ENCODE assay signal across 1 cellular context in the genomic region with DNA sequence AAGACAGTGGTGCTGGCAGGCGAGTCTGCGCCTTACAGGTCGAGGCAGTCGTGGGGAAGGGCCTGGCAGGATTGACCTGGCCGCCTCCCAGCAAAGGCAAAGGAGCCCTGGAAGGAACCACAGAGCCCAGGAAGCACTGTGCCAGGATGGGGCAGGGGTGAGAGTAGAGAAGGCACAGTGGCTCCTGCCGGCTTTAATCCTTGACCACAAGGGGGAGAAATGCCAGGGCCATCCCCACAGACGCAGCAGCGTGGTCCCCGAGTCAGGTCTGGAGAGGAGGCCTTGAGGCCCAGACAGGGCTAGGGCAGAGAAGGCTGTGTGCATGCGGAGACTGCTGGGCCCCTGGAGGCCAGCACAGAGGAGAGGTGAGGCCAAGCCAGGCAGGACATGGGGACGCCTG.
TF ChIP-seq lines count a peak whose summit lies in the region.

No MANE protein-coding gene starts in this region.

TF ChIP-seq in HepG2, 621 proteins besides CTCF, POLR2A, EP300 and RAD21 (continued from another document and continues in another):
- TF ChIP-seq, protein P1, sequence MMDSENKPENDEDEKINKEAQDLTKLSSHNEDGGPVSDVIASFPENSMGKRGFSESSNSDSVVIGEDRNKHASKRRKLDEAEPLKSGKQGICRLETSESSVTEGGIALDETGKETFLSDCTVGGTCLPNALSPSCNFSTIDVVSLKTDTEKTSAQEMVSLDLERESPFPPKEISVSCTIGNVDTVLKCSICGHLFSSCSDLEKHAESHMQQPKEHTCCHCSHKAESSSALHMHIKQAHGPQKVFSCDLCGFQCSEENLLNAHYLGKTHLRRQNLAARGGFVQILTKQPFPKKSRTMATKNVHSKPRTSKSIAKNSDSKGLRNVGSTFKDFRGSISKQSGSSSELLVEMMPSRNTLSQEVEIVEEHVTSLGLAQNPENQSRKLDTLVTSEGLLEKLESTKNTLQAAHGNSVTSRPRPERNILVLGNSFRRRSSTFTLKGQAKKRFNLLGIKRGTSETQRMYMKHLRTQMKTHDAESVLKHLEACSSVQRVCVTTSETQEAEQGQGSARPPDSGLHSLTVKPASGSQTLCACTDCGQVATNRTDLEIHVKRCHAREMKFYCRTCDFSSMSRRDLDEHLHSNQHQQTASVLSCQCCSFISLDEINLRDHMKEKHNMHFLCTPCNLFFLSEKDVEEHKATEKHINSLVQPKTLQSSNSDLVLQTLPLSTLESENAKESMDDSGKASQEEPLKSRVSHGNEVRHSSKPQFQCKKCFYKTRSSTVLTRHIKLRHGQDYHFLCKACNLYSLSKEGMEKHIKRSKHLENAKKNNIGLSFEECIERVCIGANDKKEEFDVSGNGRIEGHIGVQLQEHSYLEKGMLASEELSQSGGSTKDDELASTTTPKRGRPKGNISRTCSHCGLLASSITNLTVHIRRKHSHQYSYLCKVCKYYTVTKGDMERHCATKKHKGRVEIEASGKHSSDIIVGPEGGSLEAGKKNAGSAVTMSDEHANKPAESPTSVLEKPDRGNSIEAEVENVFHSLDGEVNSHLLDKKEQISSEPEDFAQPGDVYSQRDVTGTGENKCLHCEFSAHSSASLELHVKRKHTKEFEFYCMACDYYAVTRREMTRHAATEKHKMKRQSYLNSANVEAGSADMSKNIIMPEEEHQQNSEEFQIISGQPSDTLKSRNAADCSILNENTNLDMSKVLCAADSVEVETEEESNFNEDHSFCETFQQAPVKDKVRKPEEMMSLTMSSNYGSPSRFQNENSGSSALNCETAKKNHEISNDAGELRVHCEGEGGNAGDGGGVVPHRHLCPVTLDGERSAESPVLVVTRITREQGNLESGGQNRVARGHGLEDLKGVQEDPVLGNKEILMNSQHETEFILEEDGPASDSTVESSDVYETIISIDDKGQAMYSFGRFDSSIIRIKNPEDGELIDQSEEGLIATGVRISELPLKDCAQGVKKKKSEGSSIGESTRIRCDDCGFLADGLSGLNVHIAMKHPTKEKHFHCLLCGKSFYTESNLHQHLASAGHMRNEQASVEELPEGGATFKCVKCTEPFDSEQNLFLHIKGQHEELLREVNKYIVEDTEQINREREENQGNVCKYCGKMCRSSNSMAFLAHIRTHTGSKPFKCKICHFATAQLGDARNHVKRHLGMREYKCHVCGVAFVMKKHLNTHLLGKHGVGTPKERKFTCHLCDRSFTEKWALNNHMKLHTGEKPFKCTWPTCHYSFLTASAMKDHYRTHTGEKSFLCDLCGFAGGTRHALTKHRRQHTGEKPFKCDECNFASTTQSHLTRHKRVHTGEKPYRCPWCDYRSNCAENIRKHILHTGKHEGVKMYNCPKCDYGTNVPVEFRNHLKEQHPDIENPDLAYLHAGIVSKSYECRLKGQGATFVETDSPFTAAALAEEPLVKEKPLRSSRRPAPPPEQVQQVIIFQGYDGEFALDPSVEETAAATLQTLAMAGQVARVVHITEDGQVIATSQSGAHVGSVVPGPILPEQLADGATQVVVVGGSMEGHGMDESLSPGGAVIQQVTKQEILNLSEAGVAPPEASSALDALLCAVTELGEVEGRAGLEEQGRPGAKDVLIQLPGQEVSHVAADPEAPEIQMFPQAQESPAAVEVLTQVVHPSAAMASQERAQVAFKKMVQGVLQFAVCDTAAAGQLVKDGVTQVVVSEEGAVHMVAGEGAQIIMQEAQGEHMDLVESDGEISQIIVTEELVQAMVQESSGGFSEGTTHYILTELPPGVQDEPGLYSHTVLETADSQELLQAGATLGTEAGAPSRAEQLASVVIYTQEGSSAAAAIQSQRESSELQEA (CRISPR knock-in tag; IDR thresholded peaks at IDR 0.05; ENCODE audit: not compliant biosample characterization): no peak
- TF ChIP-seq, protein P2, sequence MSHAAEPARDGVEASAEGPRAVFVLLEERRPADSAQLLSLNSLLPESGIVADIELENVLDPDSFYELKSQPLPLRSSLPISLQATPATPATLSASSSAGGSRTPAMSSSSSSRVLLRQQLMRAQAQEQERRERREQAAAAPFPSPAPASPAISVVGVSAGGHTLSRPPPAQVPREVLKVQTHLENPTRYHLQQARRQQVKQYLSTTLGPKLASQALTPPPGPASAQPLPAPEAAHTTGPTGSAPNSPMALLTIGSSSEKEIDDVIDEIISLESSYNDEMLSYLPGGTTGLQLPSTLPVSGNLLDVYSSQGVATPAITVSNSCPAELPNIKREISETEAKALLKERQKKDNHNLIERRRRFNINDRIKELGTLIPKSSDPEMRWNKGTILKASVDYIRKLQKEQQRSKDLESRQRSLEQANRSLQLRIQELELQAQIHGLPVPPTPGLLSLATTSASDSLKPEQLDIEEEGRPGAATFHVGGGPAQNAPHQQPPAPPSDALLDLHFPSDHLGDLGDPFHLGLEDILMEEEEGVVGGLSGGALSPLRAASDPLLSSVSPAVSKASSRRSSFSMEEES (CRISPR knock-in tag; IDR thresholded peaks at IDR 0.05): no peak
- TF ChIP-seq ZFP36L1 (CRISPR knock-in tag; IDR thresholded peaks at IDR 0.05) (no peak), TOE1 (CRISPR knock-in tag; IDR thresholded peaks at IDR 0.05) (no peak), HMGA1 (CRISPR knock-in tag; conservative IDR thresholded peaks at IDR 0.05) (no peak), NFRKB (IDR thresholded peaks at IDR 0.05) (no peak), POLR2AphosphoS2 (IDR thresholded peaks at IDR 0.05; ENCODE audit: low read depth, low read length) (no peak), ZNF460 (CRISPR knock-in tag; IDR thresholded peaks at IDR 0.05; ENCODE audit: borderline replicate concordance) (no peak), RBAK (CRISPR knock-in tag; IDR thresholded peaks at IDR 0.05) (no peak), CREB1 (IDR thresholded peaks at IDR 0.05) (no peak), CREB1 (CRISPR knock-in tag; IDR thresholded peaks at IDR 0.05) (no peak), ZNF557 (CRISPR knock-in tag; IDR thresholded peaks at IDR 0.05) (0 out of 2 replicates have a peak, but pooled peaks have one; percentile 9), KLF13 (CRISPR knock-in tag; IDR thresholded peaks at IDR 0.05) (no peak), ATF7-NPFF (CRISPR knock-in tag; IDR thresholded peaks at IDR 0.05; ENCODE audit: low read depth) (no peak), EHMT2 (IDR thresholded peaks at IDR 0.05; ENCODE audit: borderline replicate concordance, low read depth, low read length) (no peak), ZNF724P (CRISPR knock-in tag; IDR thresholded peaks at IDR 0.05; ENCODE audit: borderline replicate concordance) (no peak), SRSF1 (optimal IDR thresholded peaks at IDR 0.05; ENCODE audit: low read depth, low read length) (no peak), ZFAT (CRISPR knock-in tag; conservative IDR thresholded peaks at IDR 0.05) (no peak), TOPORS (CRISPR knock-in tag; IDR thresholded peaks at IDR 0.05) (no peak), ISL2 (CRISPR knock-in tag; IDR thresholded peaks at IDR 0.05) (0 out of 2 replicates have a peak, but pooled peaks have one; percentile 24), HOXA3 (CRISPR knock-in tag; IDR thresholded peaks at IDR 0.05) (0 out of 2 replicates have a peak, but pooled peaks have one; percentile 16), HNRNPK (IDR thresholded peaks at IDR 0.05; ENCODE audit: low read depth, low read length, poor library complexity, severe bottlenecking) (no peak), ZSCAN12 (CRISPR knock-in tag; IDR thresholded peaks at IDR 0.05) (no peak), KMT2B (CRISPR knock-in tag; IDR thresholded peaks at IDR 0.05) (no peak), ZNF501 (CRISPR knock-in tag; IDR thresholded peaks at IDR 0.05) (no peak), MAFF (IDR thresholded peaks at IDR 0.05; ENCODE audit: low read depth, low read length) (no peak), ZKSCAN1 (IDR thresholded peaks at IDR 0.05; ENCODE audit: low read length) (no peak)
- TF ChIP-seq, protein P3, sequence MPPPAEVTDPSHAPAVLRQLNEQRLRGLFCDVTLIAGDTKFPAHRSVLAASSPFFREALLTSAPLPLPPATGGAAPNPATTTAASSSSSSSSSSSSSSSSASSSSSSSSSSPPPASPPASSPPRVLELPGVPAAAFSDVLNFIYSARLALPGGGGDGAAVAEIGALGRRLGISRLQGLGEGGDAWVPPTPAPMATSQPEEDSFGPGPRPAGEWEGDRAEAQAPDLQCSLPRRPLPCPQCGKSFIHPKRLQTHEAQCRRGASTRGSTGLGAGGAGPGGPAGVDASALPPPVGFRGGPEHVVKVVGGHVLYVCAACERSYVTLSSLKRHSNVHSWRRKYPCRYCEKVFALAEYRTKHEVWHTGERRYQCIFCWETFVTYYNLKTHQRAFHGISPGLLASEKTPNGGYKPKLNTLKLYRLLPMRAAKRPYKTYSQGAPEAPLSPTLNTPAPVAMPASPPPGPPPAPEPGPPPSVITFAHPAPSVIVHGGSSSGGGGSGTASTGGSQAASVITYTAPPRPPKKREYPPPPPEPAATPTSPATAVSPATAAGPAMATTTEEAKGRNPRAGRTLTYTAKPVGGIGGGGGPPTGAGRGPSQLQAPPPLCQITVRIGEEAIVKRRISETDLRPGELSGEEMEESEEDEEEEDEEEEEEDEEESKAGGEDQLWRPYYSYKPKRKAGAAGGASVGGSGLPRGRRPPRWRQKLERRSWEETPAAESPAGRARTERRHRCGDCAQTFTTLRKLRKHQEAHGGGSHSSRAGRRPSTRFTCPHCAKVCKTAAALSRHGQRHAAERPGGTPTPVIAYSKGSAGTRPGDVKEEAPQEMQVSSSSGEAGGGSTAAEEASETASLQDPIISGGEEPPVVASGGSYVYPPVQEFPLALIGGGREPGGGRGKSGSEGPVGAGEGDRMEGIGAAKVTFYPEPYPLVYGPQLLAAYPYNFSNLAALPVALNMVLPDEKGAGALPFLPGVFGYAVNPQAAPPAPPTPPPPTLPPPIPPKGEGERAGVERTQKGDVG (CRISPR knock-in tag; IDR thresholded peaks at IDR 0.05; ENCODE audit: borderline replicate concordance): 0 out of 2 replicates have a peak, but pooled peaks have one; percentile 10
- TF ChIP-seq, protein P4, sequence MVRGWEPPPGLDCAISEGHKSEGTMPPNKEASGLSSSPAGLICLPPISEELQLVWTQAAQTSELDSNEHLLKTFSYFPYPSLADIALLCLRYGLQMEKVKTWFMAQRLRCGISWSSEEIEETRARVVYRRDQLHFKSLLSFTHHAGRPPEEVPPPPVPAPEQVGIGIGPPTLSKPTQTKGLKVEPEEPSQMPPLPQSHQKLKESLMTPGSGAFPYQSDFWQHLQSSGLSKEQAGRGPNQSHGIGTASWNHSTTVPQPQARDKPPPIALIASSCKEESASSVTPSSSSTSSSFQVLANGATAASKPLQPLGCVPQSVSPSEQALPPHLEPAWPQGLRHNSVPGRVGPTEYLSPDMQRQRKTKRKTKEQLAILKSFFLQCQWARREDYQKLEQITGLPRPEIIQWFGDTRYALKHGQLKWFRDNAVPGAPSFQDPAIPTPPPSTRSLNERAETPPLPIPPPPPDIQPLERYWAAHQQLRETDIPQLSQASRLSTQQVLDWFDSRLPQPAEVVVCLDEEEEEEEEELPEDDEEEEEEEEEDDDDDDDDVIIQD (CRISPR knock-in tag; IDR thresholded peaks at IDR 0.05; ENCODE audit: low read depth): no peak
- TF ChIP-seq, protein P5, sequence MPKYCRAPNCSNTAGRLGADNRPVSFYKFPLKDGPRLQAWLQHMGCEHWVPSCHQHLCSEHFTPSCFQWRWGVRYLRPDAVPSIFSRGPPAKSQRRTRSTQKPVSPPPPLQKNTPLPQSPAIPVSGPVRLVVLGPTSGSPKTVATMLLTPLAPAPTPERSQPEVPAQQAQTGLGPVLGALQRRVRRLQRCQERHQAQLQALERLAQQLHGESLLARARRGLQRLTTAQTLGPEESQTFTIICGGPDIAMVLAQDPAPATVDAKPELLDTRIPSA (CRISPR knock-in tag; IDR thresholded peaks at IDR 0.05; ENCODE audit: borderline replicate concordance): no peak
- TF ChIP-seq, protein P6, sequence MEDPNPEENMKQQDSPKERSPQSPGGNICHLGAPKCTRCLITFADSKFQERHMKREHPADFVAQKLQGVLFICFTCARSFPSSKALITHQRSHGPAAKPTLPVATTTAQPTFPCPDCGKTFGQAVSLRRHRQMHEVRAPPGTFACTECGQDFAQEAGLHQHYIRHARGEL (CRISPR knock-in tag; IDR thresholded peaks at IDR 0.05): no peak
- TF ChIP-seq, protein P7, sequence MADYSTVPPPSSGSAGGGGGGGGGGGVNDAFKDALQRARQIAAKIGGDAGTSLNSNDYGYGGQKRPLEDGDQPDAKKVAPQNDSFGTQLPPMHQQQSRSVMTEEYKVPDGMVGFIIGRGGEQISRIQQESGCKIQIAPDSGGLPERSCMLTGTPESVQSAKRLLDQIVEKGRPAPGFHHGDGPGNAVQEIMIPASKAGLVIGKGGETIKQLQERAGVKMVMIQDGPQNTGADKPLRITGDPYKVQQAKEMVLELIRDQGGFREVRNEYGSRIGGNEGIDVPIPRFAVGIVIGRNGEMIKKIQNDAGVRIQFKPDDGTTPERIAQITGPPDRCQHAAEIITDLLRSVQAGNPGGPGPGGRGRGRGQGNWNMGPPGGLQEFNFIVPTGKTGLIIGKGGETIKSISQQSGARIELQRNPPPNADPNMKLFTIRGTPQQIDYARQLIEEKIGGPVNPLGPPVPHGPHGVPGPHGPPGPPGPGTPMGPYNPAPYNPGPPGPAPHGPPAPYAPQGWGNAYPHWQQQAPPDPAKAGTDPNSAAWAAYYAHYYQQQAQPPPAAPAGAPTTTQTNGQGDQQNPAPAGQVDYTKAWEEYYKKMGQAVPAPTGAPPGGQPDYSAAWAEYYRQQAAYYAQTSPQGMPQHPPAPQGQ (CRISPR knock-in tag; IDR thresholded peaks at IDR 0.05; ENCODE audit: borderline replicate concordance): no peak
- TF ChIP-seq, protein P8, sequence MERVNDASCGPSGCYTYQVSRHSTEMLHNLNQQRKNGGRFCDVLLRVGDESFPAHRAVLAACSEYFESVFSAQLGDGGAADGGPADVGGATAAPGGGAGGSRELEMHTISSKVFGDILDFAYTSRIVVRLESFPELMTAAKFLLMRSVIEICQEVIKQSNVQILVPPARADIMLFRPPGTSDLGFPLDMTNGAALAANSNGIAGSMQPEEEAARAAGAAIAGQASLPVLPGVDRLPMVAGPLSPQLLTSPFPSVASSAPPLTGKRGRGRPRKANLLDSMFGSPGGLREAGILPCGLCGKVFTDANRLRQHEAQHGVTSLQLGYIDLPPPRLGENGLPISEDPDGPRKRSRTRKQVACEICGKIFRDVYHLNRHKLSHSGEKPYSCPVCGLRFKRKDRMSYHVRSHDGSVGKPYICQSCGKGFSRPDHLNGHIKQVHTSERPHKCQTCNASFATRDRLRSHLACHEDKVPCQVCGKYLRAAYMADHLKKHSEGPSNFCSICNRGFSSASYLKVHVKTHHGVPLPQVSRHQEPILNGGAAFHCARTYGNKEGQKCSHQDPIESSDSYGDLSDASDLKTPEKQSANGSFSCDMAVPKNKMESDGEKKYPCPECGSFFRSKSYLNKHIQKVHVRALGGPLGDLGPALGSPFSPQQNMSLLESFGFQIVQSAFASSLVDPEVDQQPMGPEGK (CRISPR knock-in tag; IDR thresholded peaks at IDR 0.05): no peak
- TF ChIP-seq, protein P9, sequence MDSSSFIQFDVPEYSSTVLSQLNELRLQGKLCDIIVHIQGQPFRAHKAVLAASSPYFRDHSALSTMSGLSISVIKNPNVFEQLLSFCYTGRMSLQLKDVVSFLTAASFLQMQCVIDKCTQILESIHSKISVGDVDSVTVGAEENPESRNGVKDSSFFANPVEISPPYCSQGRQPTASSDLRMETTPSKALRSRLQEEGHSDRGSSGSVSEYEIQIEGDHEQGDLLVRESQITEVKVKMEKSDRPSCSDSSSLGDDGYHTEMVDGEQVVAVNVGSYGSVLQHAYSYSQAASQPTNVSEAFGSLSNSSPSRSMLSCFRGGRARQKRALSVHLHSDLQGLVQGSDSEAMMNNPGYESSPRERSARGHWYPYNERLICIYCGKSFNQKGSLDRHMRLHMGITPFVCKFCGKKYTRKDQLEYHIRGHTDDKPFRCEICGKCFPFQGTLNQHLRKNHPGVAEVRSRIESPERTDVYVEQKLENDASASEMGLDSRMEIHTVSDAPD (CRISPR knock-in tag; IDR thresholded peaks at IDR 0.05): no peak
- TF ChIP-seq, protein P10, sequence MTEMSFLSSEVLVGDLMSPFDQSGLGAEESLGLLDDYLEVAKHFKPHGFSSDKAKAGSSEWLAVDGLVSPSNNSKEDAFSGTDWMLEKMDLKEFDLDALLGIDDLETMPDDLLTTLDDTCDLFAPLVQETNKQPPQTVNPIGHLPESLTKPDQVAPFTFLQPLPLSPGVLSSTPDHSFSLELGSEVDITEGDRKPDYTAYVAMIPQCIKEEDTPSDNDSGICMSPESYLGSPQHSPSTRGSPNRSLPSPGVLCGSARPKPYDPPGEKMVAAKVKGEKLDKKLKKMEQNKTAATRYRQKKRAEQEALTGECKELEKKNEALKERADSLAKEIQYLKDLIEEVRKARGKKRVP (CRISPR knock-in tag; IDR thresholded peaks at IDR 0.05): no peak
